In genomic region chr21:33199516-33200217, GRCh38 we compare ENCODE assay signal across 1 cellular context.
A peak's percentile ranks its signal among the peaks of the same experiment; 100 is the strongest.
TF ChIP-seq lines count a peak whose summit lies in the region.

No MANE protein-coding gene starts in this region.

TF ChIP-seq in HepG2, 621 proteins besides CTCF, POLR2A, EP300 and RAD21 (continued from another document and continues in another):
- TF ChIP-seq ZBTB21 (CRISPR knock-in tag; IDR thresholded peaks at IDR 0.05), result peak; percentile 52; the same call in 1 of the 2 replicates
- TF ChIP-seq KAT7 (CRISPR knock-in tag; IDR thresholded peaks at IDR 0.05; ENCODE audit: borderline replicate concordance), result no peak
- TF ChIP-seq SIX1 (CRISPR knock-in tag; IDR thresholded peaks at IDR 0.05; ENCODE audit: borderline replicate concordance), result no peak
- TF ChIP-seq TEAD3 (CRISPR knock-in tag; optimal IDR thresholded peaks at IDR 0.05; ENCODE audit: borderline replicate concordance), result peak; percentile 31
- no peak for TF ChIP-seq KDM6A (CRISPR knock-in tag; IDR thresholded peaks at IDR 0.05; ENCODE audit: low read depth)
- no peak for TF ChIP-seq ZBTB14 (CRISPR knock-in tag; IDR thresholded peaks at IDR 0.05)
- no peak for TF ChIP-seq ZNF781 (CRISPR knock-in tag; IDR thresholded peaks at IDR 0.05; ENCODE audit: borderline replicate concordance, not compliant biosample characterization)
- no peak for TF ChIP-seq ZSCAN5A (CRISPR knock-in tag; IDR thresholded peaks at IDR 0.05; ENCODE audit: borderline replicate concordance)
- TF ChIP-seq FOSL2 (CRISPR knock-in tag; IDR thresholded peaks at IDR 0.05), result peak; percentile 88
- TF ChIP-seq HNRNPK (IDR thresholded peaks at IDR 0.05; ENCODE audit: low read depth, low read length, poor library complexity, severe bottlenecking), result no peak
- no peak for TF ChIP-seq KMT2B (CRISPR knock-in tag; IDR thresholded peaks at IDR 0.05)
- TF ChIP-seq ZNF362 (CRISPR knock-in tag; IDR thresholded peaks at IDR 0.05; ENCODE audit: borderline replicate concordance), result no peak
- TF ChIP-seq KDM3A (CRISPR knock-in tag; IDR thresholded peaks at IDR 0.05; ENCODE audit: low read depth), result 0 out of 2 replicates have a peak, but pooled peaks have one; percentile 26
- TF ChIP-seq CBFB (CRISPR knock-in tag; IDR thresholded peaks at IDR 0.05), result no peak
- no peak for TF ChIP-seq ZNF264 (CRISPR knock-in tag; IDR thresholded peaks at IDR 0.05)
- no peak for TF ChIP-seq SMYD3 (CRISPR knock-in tag; IDR thresholded peaks at IDR 0.05)
- no peak for TF ChIP-seq POLR2G (IDR thresholded peaks at IDR 0.05; ENCODE audit: low read depth, low read length)
- TF ChIP-seq KLF9 (CRISPR knock-in tag; IDR thresholded peaks at IDR 0.05; ENCODE audit: low read depth), result no peak
- TF ChIP-seq PAXIP1 (CRISPR knock-in tag; conservative IDR thresholded peaks at IDR 0.05), result no peak
- TF ChIP-seq HMGA1 (CRISPR knock-in tag; conservative IDR thresholded peaks at IDR 0.05), result no peak
- TF ChIP-seq ZNF263 (CRISPR knock-in tag; IDR thresholded peaks at IDR 0.05), result no peak
- TF ChIP-seq ARNTL (CRISPR knock-in tag; IDR thresholded peaks at IDR 0.05), result no peak
- 0 out of 2 replicates have a peak, but pooled peaks have one; percentile 31 for TF ChIP-seq KLF6 (CRISPR knock-in tag; IDR thresholded peaks at IDR 0.05)
- no peak for TF ChIP-seq ZNF562 (CRISPR knock-in tag; IDR thresholded peaks at IDR 0.05; ENCODE audit: borderline replicate concordance)
- no peak for TF ChIP-seq ZNF572 (CRISPR knock-in tag; IDR thresholded peaks at IDR 0.05)
- TF ChIP-seq HOXA5 (CRISPR knock-in tag; IDR thresholded peaks at IDR 0.05), result no peak
- TF ChIP-seq ZNF652 (CRISPR knock-in tag; IDR thresholded peaks at IDR 0.05; ENCODE audit: borderline replicate concordance, low read depth), result peak; percentile 89
- TF ChIP-seq MXI1 (IDR thresholded peaks at IDR 0.05; ENCODE audit: borderline replicate concordance, low read depth, low read length), result no peak
- no peak for TF ChIP-seq SOX13 (IDR thresholded peaks at IDR 0.05)
- peak in 1 of 2 experiments; percentile 10; a peak in 1 of 4 replicates for TF ChIP-seq SOX13 (CRISPR knock-in tag; conservative IDR thresholded peaks at IDR 0.05 in 1 of 2, IDR thresholded peaks at IDR 0.05 in 1 of 2)
- no peak for TF ChIP-seq ZBTB1 (CRISPR knock-in tag; IDR thresholded peaks at IDR 0.05; ENCODE audit: borderline replicate concordance)
- no peak for TF ChIP-seq ZNF12 (CRISPR knock-in tag; IDR thresholded peaks at IDR 0.05)
- no peak for TF ChIP-seq FOXK1 (CRISPR knock-in tag; IDR thresholded peaks at IDR 0.05; ENCODE audit: borderline replicate concordance, low read depth)
- TF ChIP-seq KDM5B (CRISPR knock-in tag; IDR thresholded peaks at IDR 0.05; ENCODE audit: borderline replicate concordance), result no peak
- no peak for TF ChIP-seq ZSCAN20 (CRISPR knock-in tag; IDR thresholded peaks at IDR 0.05; ENCODE audit: borderline replicate concordance)
- TF ChIP-seq MAFF (IDR thresholded peaks at IDR 0.05; ENCODE audit: low read depth, low read length), result peak; percentile 88
- TF ChIP-seq MEIS1 (CRISPR knock-in tag; IDR thresholded peaks at IDR 0.05; ENCODE audit: borderline replicate concordance), result 0 out of 2 replicates have a peak, but pooled peaks have one; percentile 20
- peak; percentile 33; the same call in 1 of the 2 replicates for TF ChIP-seq MEF2D (CRISPR knock-in tag; IDR thresholded peaks at IDR 0.05)
- TF ChIP-seq EZH2 (conservative IDR thresholded peaks at IDR 0.05; ENCODE audit: low read depth, low read length), result no peak
- TF ChIP-seq POGK (CRISPR knock-in tag; conservative IDR thresholded peaks at IDR 0.05), result no peak
- no peak for TF ChIP-seq IRF9 (CRISPR knock-in tag; IDR thresholded peaks at IDR 0.05; ENCODE audit: borderline replicate concordance)
- no peak for TF ChIP-seq HNRNPLL (IDR thresholded peaks at IDR 0.05; ENCODE audit: low read depth, low read length, poor library complexity, severe bottlenecking)
- TF ChIP-seq ZNF609 (CRISPR knock-in tag; IDR thresholded peaks at IDR 0.05; ENCODE audit: borderline replicate concordance), result no peak
- TF ChIP-seq FOXP1 (IDR thresholded peaks at IDR 0.05), result no peak
- no peak for TF ChIP-seq FOXP1 (CRISPR knock-in tag; IDR thresholded peaks at IDR 0.05)
- TF ChIP-seq SOX6 (IDR thresholded peaks at IDR 0.05), result no peak
- TF ChIP-seq SOX6 (CRISPR knock-in tag; IDR thresholded peaks at IDR 0.05), result peak; percentile 24; the same call in 1 of the 2 replicates
- TF ChIP-seq HOXA3 (CRISPR knock-in tag; IDR thresholded peaks at IDR 0.05), result no peak
- TF ChIP-seq ARID3A (IDR thresholded peaks at IDR 0.05; ENCODE audit: low read depth, low read length), result 0 out of 2 replicates have a peak, but pooled peaks have one; percentile 26
